19 cellular contexts compared by ENCODE assay signal in the genomic region with DNA sequence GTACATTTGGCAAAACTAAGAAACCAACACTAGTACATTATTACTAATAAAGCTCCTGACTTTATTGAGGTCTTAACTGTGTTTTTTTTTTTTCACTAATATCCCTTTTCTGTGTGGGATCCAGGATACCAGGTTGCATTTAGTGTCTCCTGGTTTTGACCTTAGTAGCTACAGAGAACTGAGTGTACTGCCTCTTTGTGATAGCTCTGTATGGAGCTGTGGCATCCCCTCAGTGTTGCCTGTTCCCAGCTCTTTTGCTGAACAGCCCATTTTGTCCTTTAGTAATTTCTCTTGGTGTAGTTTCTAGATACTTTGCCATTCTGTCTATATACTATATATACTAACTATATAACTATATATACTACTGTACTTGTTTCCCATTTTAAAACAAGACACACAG.
"Had no signal": no experiment of that assay in that cellular context is flagged by ENCODE, and none has a peak within 500 bp of the region (broad histone marks: within the 10 kb centered on the region; RNA-seq: fewer than 3 reads in every experiment).

No MANE protein-coding gene starts in this region.

- H3K4me1 Mint-ChIP-seq: neural progenitor cell had no signal

- ATAC-seq: lower lobe of right lung had no signal

- DNase-seq: activated B cell treated with CpG ODN at 0.5 μM for 24 hours; activated CD4-positive, alpha-beta T cell treated with anti-CD3 and anti-CD28 coated beads, Interleukin-2, amount 50 U/mL, for 1 hour; amygdala; cerebellar nuclear complex; effector memory CD4-positive, alpha-beta T cell; foreskin melanocyte; lower lobe of right lung; ovary; sigmoid colon; spleen; stomach; SW 1271; testis; upper lobe of left lung had no signal

- H3K27ac Mint-ChIP-seq: dendritic cell treated with granulocyte-macrophage colony-stimulating factor and Interleukin-4, amounts not matched to agents 40 ng/mL and 50 ng/mL, for 4 days; mesothelial cell of epicardium; neural progenitor cell; T-helper 2 cell treated with Interferon-gamma antibody and Interleukin-4, amounts not matched to agents 5 μg/mL and 100 μg/mL, for 36 hours had no signal

- H3K27me3 Mint-ChIP-seq: activated B cell treated with CpG ODN at 0.5 μM for 24 hours; brain; dendritic cell treated with granulocyte-macrophage colony-stimulating factor and Interleukin-4, amounts not matched to agents 40 ng/mL and 50 ng/mL, for 4 days had no signal

- H3K9me3 Mint-ChIP-seq: activated B cell treated with CpG ODN at 0.5 μM for 24 hours; dendritic cell treated with granulocyte-macrophage colony-stimulating factor and Interleukin-4, amounts not matched to agents 40 ng/mL and 50 ng/mL, for 4 days; T-helper 2 cell treated with Interferon-gamma antibody and Interleukin-4, amounts not matched to agents 5 μg/mL and 100 μg/mL, for 36 hours had no signal

- H3K4me3 Mint-ChIP-seq: activated B cell treated with CpG ODN at 0.5 μM for 24 hours; dendritic cell treated with granulocyte-macrophage colony-stimulating factor and Interleukin-4, amounts not matched to agents 40 ng/mL and 50 ng/mL, for 4 days; mesothelial cell of epicardium; neural progenitor cell; T-helper 2 cell treated with Interferon-gamma antibody and Interleukin-4, amounts not matched to agents 5 μg/mL and 100 μg/mL, for 36 hours had no signal

- H3K9me3 ChIP-seq: lower lobe of right lung, ovary, sigmoid colon, spleen, stomach, testis, upper lobe of left lung had no signal
